Comparison of ENCODE assay signal across 2 cellular contexts in genomic region chr15:78985859-78986470, GRCh38.
TF ChIP-seq lines count a peak whose summit lies in the region.

No MANE protein-coding gene starts in this region.

TF ChIP-seq in IMR-90, 13 proteins besides CTCF, POLR2A, EP300 and RAD21:
- TF ChIP-seq CEBPB (IDR thresholded peaks at IDR 0.05; ENCODE audit: low read depth, low read length) (no peak), MXI1 (IDR thresholded peaks at IDR 0.05; ENCODE audit: borderline replicate concordance, low read depth, low read length) (no peak), NFE2L2 (IDR thresholded peaks at IDR 0.05; ENCODE audit: low read depth, low read length) (no peak), MAZ (IDR thresholded peaks at IDR 0.05; ENCODE audit: borderline replicate concordance, low read depth, low read length) (no peak), RFX5 (IDR thresholded peaks at IDR 0.05; ENCODE audit: low read depth, low read length) (no peak), MAFK (IDR thresholded peaks at IDR 0.05; ENCODE audit: low read depth, low read length) (no peak), ELK1 (IDR thresholded peaks at IDR 0.05; ENCODE audit: borderline replicate concordance, low read depth, low read length) (no peak), SMC3 (IDR thresholded peaks at IDR 0.05; ENCODE audit: low read depth, low read length) (no peak), BHLHE40 (IDR thresholded peaks at IDR 0.05; ENCODE audit: low read depth, low read length) (no peak), USF2 (IDR thresholded peaks at IDR 0.05; ENCODE audit: low read depth, low read length) (no peak), RCOR1 (IDR thresholded peaks at IDR 0.05; ENCODE audit: insufficient replicate concordance, low read length) (no peak), FOS (IDR thresholded peaks at IDR 0.05; ENCODE audit: low read depth, low read length) (no peak)

TF ChIP-seq in WTC11, 78 proteins besides CTCF, POLR2A, EP300 and RAD21:
- TF ChIP-seq KAT7 (CRISPR knock-in tag; IDR thresholded peaks at IDR 0.05; ENCODE audit: borderline replicate concordance) (no peak), E2F1 (CRISPR knock-in tag; IDR thresholded peaks at IDR 0.05) (no peak), ATF3 (CRISPR knock-in tag; conservative IDR thresholded peaks at IDR 0.05) (no peak), ZNF317 (CRISPR knock-in tag; IDR thresholded peaks at IDR 0.05; ENCODE audit: borderline replicate concordance, low read depth) (no peak)
